In the genomic region with DNA sequence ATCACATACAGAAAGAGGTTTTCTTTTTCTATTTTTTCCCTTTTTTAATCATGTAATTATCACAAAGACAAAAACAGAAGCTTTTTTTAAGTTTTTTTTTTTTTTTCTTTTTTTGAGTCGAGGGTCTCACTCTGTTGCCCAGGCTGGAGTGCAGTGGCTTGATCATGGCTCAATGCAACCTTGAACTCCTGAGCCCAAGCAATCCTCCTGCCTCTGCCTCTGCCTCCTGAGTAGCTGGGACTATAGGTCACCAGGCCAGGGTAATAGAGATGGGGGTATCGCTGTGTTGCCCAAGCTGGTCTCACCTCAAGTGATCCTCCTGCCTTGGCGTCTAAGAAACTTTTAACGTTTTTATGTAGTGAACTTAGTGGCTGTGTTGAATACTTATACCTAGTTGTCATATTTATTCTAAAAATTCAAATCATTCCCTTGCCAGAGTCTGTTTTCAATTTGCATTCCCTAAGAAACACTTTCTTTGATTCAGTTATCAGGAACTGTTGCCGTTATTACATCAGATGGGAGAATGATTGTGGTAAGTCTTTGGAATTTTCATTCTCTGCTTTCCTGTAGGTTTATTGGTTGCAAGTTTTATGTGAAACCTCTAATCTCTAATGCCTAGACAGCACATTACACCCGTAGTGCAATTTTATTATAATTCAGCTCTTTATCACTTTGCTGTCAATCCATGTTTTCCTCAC, we compare ENCODE assay signal across 8 cellular contexts. TPM values are rescaled to one million over a fixed set of nuclear protein-coding genes. Genes with fewer than 3 reads are reported as not detected.
DNase-seq lines count a peak whose midpoint lies in the region; TF ChIP-seq lines count a peak whose summit lies in the region.

No MANE protein-coding gene starts in this region.

- no peaks in the 10 kb centered on the region for H3K9me2 ChIP-seq in GM23248 (ENCODE audit: insufficient read depth)

- H3F3A ChIP-seq in GM23248 (ENCODE audit: insufficient read depth), result peaks cover 10% of the 10 kb centered on the region; the same call in 1 of the 2 replicates

- in situ Hi-C loops in GM23248 (cut with MboI), result no loop called here

- no peak for TF ChIP-seq POLR2A in esophagus squamous epithelium (IDR thresholded peaks at IDR 0.05)

- DNase-seq in GM23248 (peak; percentile 58), SJCRH30 (no peak), esophagus squamous epithelium (lab: John Stamatoyannopoulos, UW) (no peak), skeletal muscle cell (ENCODE audit: low read depth) (no peak), SK-N-DZ (ENCODE audit: low spot score) (no peak), nucleus accumbens (lab: John Stamatoyannopoulos, UW) (no peak), NCI-H2171 treated with DMSO at 0.1 percent for 48 hours (lab: John Stamatoyannopoulos, UW) (no peak), hepatic stellate cell (ENCODE audit: low spot score) (no peak)

- H4K20me1 ChIP-seq in GM23248 (ENCODE audit: insufficient read depth), result no peaks in the 10 kb centered on the region

- H2AFZ ChIP-seq in GM23248, result peak overlapping the region; percentile 90; the same call in 1 of the 2 replicates

- peaks cover 67% of the 10 kb centered on the region for H3K79me2 ChIP-seq in GM23248 (ENCODE audit: insufficient read depth)

- H3K4me1 ChIP-seq in GM23248 (ENCODE audit: insufficient read depth) (peaks cover 30% of the 10 kb centered on the region), SJCRH30 (peaks cover 7% of the 10 kb centered on the region; the same call in 1 of the 2 replicates), esophagus squamous epithelium (peaks cover 12 to 44% (median 25%) of the 10 kb centered on the region in 3 donors)

- H3K4me3 ChIP-seq in GM23248 (peak overlapping the region; percentile 93), SJCRH30 (peak overlapping the region; percentile 97), esophagus squamous epithelium (peak overlapping the region in 3 of 4 donors; percentile 82 to 96 (median 92)), skeletal muscle cell (ENCODE audit: low read depth, low read length) (peak overlapping the region; percentile 73)

- H3K27me3 ChIP-seq in GM23248 (replicated peaks; ENCODE audit: insufficient read depth), result no peaks in the 10 kb centered on the region
- H3K27me3 ChIP-seq in SJCRH30, result no peaks in the 10 kb centered on the region
- no peaks in the 10 kb centered on the region for H3K27me3 ChIP-seq in esophagus squamous epithelium

- peak overlapping the region; percentile 94 for H3K4me2 ChIP-seq in GM23248 (ENCODE audit: unreplicated experiment)

- peak overlapping the region; percentile 84 for H3K27ac ChIP-seq in GM23248
- H3K27ac ChIP-seq in SJCRH30, result no peak overlapping the region
- peak overlapping the region in 1 of 4 donors; percentile 98 for H3K27ac ChIP-seq in esophagus squamous epithelium

- H3K9ac ChIP-seq in GM23248, result peak overlapping the region; percentile 95

- 19 to 23% methylated on average over 6 of the region's 6 CpGs for WGBS in GM23248 (ENCODE audit: low coverage in 1 of 2, low lambda C conversion rate in 2 of 2, missing lambda C conversion rate in 2 of 2), 2 experiments
- 61 to 73% methylated on average over 6 of the region's 6 CpGs for WGBS in esophagus squamous epithelium, 2 donors

- H3K36me3 ChIP-seq in GM23248 (ENCODE audit: low read depth) (peaks cover 29% of the 10 kb centered on the region), SJCRH30 (peaks cover 41% of the 10 kb centered on the region), esophagus squamous epithelium (peaks cover 0 to 33% (median 6%) of the 10 kb centered on the region in 3 donors)

- TF ChIP-seq CTCF in esophagus squamous epithelium (IDR thresholded peaks at IDR 0.05), result no peak

- H3K9me3 ChIP-seq in GM23248 (ENCODE audit: low read depth) (no peaks in the 10 kb centered on the region), SJCRH30 (replicated peaks) (no peaks in the 10 kb centered on the region), esophagus squamous epithelium (no peaks in the 10 kb centered on the region)

- intact Hi-C loops in esophagus squamous epithelium (cut with DNase I), result no loop called here

RNA-seq across cellular contexts. Expression of a gene that starts 1.3 kb away (rescaled TPM):
- 25.7 and 39.1 TPM in 2 replicates for total RNA-seq in GM23248 (2014; rRNA removed; shearing (Covaris generic))
- 47.2 and 59.6 TPM in 2 replicates for polyA plus RNA-seq in GM23248 (2016; fragmentation: Nextera tagmentation; extraction: Ambion mirVana)
- 76.8 and 92.0 TPM in 2 replicates for total RNA-seq in SJCRH30 (2014; rRNA removed; shearing (Covaris generic))
- 10 to 100 TPM; 14.5 to 64.0 (median 35.6) TPM for total RNA-seq in esophagus squamous epithelium
- polyA plus RNA-seq in SK-N-DZ (2014; cell fraction: cytosol; rRNA removed), result 63.0 and 80.6 TPM in 2 replicates
- 78.4 and 86.3 TPM in 2 replicates for polyA plus RNA-seq in SK-N-DZ (2014; cell fraction: nucleus; rRNA removed)

RNA-seq across cellular contexts. Expression of a gene that starts 39.2 kb away (rescaled TPM):
- 0.25 TPM in 1 of 2 replicates, not detected in the other for total RNA-seq in GM23248 (2014; rRNA removed; shearing (Covaris generic))
- 1.3 and 1.6 TPM in 2 replicates for polyA plus RNA-seq in GM23248 (2016; fragmentation: Nextera tagmentation; extraction: Ambion mirVana)
- total RNA-seq in SJCRH30 (2014; rRNA removed; shearing (Covaris generic)), result 0.86 and 0.93 TPM in 2 replicates
- under 1 TPM in 1 of 4 donors, not detected in 3; 0.57 TPM for total RNA-seq in esophagus squamous epithelium
- polyA plus RNA-seq in SK-N-DZ (2014; cell fraction: cytosol; rRNA removed), result 1.3 and 1.6 TPM in 2 replicates
- 2.5 and 3.5 TPM in 2 replicates for polyA plus RNA-seq in SK-N-DZ (2014; cell fraction: nucleus; rRNA removed)
